1 cellular context compared by ENCODE assay signal in genomic region chr2:113302581-113302980, GRCh38. TPM values are rescaled to one million over a fixed set of nuclear protein-coding genes. Genes with fewer than 3 reads are reported as not detected.
"Had no signal": no experiment of that assay in that cellular context is flagged by ENCODE, and none has a peak within 500 bp of the region (broad histone marks: within the 10 kb centered on the region; RNA-seq: fewer than 3 reads in every experiment).

No MANE protein-coding gene starts in this region.

RNA-seq across cellular contexts. Expression of gene PAX8, which starts 23.9 kb away (rescaled TPM):
- total RNA-seq: SJSA1 had no signal
